30 cellular contexts compared by ENCODE assay signal in genomic region chr1:245963649-245964048, GRCh38.
"Had no signal": no experiment of that assay in that cellular context is flagged by ENCODE, and none has a peak within 500 bp of the region (broad histone marks: within the 10 kb centered on the region; RNA-seq: fewer than 3 reads in every experiment).

No MANE protein-coding gene starts in this region.

- ATAC-seq: activated CD4-positive, CD25-positive, alpha-beta regulatory T cell treated with anti-CD3 and anti-CD28 coated beads, Interleukin-2, amount 50 U/mL, for 24 hours; activated CD8-positive, alpha-beta T cell treated with anti-CD3 and anti-CD28 coated beads for 36 hours; activated naive CD4-positive, alpha-beta T cell treated with anti-CD3 and anti-CD28 coated beads, Interleukin-2, amount 50 U/mL, for 72 hours; activated T-cell treated with anti-CD3 and anti-CD28 coated beads, Interleukin-2, amount 50 U/mL, for 4 hours; activated T-helper 17 cell treated with anti-CD3 and anti-CD28 coated beads, Interleukin-2, amount 50 U/mL, for 72 hours; esophagus mucosa; T-helper 17 cell had no signal

- H3K27me3 Mint-ChIP-seq: activated B cell treated with CpG ODN at 0.5 μM for 24 hours; activated CD8-positive, alpha-beta T cell treated with anti-CD3 and anti-CD28 coated beads for 36 hours; activated naive CD8-positive, alpha-beta T cell treated with anti-CD3 and anti-CD28 coated beads, Interleukin-2, amount 10 ng/mL, durations not matched to agents 7 days and 5 days; activated T-helper 17 cell treated with anti-CD3 and anti-CD28 coated beads, Interleukin-2, amount 50 U/mL, for 72 hours; brain; T-helper 17 cell had no signal

- DNase-seq: activated B cell treated with CpG ODN at 0.5 μM for 24 hours; activated CD4-positive, alpha-beta T cell treated with anti-CD3 and anti-CD28 coated beads for 48 hours; activated CD4-positive, alpha-beta T cell treated with anti-CD3 and anti-CD28 coated beads, Interleukin-2, amount 50 U/mL, for 1 hour; activated CD4-positive, alpha-beta T cell treated with anti-CD3 and anti-CD28 coated beads, Interleukin-2, amount 50 U/mL, for 48 hours; activated CD8-positive, alpha-beta memory T cell treated with anti-CD3 and anti-CD28 coated beads for 24 hours; activated CD8-positive, alpha-beta T cell treated with anti-CD3 and anti-CD28 coated beads for 36 hours; activated effector memory CD4-positive, alpha-beta T cell treated with Interleukin-2 at 50 U/mL for 16 hours; activated gamma-delta T cell treated with Interleukin-2 at 50 U/mL for 16 hours; activated naive CD4-positive, alpha-beta T cell treated with Interleukin-2 at 50 U/mL for 16 hours; activated naive CD8-positive, alpha-beta T cell treated with anti-CD3 and anti-CD28 coated beads, Interleukin-2, amount 10 ng/mL, durations not matched to agents 7 days and 5 days; activated T-cell treated with anti-CD3 and anti-CD28 coated beads, Interleukin-2, amount 50 U/mL, for 4 hours; central memory CD4-positive, alpha-beta T cell; cerebellar nuclear complex; colonic mucosa; effector CD8-positive, alpha-beta T cell; endodermal cell; foreskin fibroblast; T-helper 1 cell; T-helper 17 cell; T1000; WERI-Rb-1 had no signal

- H3K4me3 ChIP-seq: ascending aorta, breast epithelium, cardiac muscle cell, colonic mucosa had no signal

- H3K4me1 ChIP-seq: ascending aorta, breast epithelium, colonic mucosa had no signal

- H3K36me3 Mint-ChIP-seq: activated naive CD8-positive, alpha-beta T cell treated with anti-CD3 and anti-CD28 coated beads, Interleukin-2, amount 10 ng/mL, durations not matched to agents 7 days and 5 days had no signal

- H3K27me3 ChIP-seq: ascending aorta, breast epithelium, cardiac muscle cell, colonic mucosa had no signal

- H3K4me3 Mint-ChIP-seq: activated B cell treated with CpG ODN at 0.5 μM for 24 hours; activated CD8-positive, alpha-beta T cell treated with anti-CD3 and anti-CD28 coated beads for 36 hours; activated naive CD8-positive, alpha-beta T cell treated with anti-CD3 and anti-CD28 coated beads, Interleukin-2, amount 10 ng/mL, durations not matched to agents 7 days and 5 days; activated T-cell treated with anti-CD3 and anti-CD28 coated beads, Interleukin-2, amount 50 U/mL, for 4 hours; activated T-helper 17 cell treated with anti-CD3 and anti-CD28 coated beads, Interleukin-2, amount 50 U/mL, for 72 hours; brain; endodermal cell; T-helper 17 cell; T-helper 2 cell treated with Interferon-gamma antibody and Interleukin-4, amounts not matched to agents 5 μg/mL and 100 μg/mL, for 36 hours had no signal

- H3K36me3 ChIP-seq: ascending aorta, breast epithelium, cardiac muscle cell, colonic mucosa, WERI-Rb-1 had no signal

- H3K9me3 ChIP-seq: ascending aorta, colonic mucosa had no signal

- H3K4me1 Mint-ChIP-seq: activated B cell treated with CpG ODN at 0.5 μM for 24 hours, endodermal cell had no signal

- H3K27ac ChIP-seq: ascending aorta, breast epithelium, cardiac muscle cell, colonic mucosa, WERI-Rb-1 had no signal

- H3K9me3 Mint-ChIP-seq: activated B cell treated with CpG ODN at 0.5 μM for 24 hours; activated T-cell treated with anti-CD3 and anti-CD28 coated beads, Interleukin-2, amount 50 U/mL, for 4 hours; brain; endodermal cell; T-helper 2 cell treated with Interferon-gamma antibody and Interleukin-4, amounts not matched to agents 5 μg/mL and 100 μg/mL, for 36 hours had no signal

- H3K27ac Mint-ChIP-seq: activated B cell treated with CpG ODN at 0.5 μM for 24 hours; activated CD8-positive, alpha-beta T cell treated with anti-CD3 and anti-CD28 coated beads for 36 hours; activated naive CD4-positive, alpha-beta T cell treated with anti-CD3 and anti-CD28 coated beads, Interleukin-2, amount 50 U/mL, for 72 hours; activated naive CD8-positive, alpha-beta T cell treated with anti-CD3 and anti-CD28 coated beads, Interleukin-2, amount 10 ng/mL, durations not matched to agents 7 days and 5 days; activated T-helper 17 cell treated with anti-CD3 and anti-CD28 coated beads, Interleukin-2, amount 50 U/mL, for 72 hours; brain; endodermal cell; T-helper 2 cell treated with Interferon-gamma antibody and Interleukin-4, amounts not matched to agents 5 μg/mL and 100 μg/mL, for 36 hours had no signal
